1 cellular context compared by ENCODE assay signal in the genomic region with DNA sequence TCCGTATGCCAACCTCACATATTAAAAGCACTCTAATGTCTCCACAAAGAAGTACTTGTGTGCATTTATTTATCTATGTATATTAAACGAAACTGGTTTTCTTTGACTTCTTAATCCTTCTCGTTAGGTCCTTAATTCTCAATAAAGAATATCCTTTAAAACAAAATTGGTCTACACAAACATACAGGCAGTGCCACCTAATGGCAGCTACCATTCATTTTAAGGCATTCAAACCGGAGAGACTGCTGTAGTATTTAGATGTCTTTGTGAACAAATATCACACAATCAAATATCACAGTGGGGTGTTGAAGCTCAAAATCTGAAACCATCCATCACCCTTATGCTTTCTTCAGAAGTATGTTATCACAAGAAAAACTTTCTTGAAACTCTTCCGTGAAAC.
TF ChIP-seq lines count a peak whose summit lies in the region.

No MANE protein-coding gene starts in this region.

TF ChIP-seq in Ishikawa, 13 proteins besides CTCF, POLR2A, EP300 and RAD21 (continued from another document):
- TF ChIP-seq CREB1 (IDR thresholded peaks at IDR 0.05; ENCODE audit: low read depth) (no peak), YY1 (IDR thresholded peaks at IDR 0.05; ENCODE audit: low read depth) (no peak), TEAD4 (IDR thresholded peaks at IDR 0.05) (no peak), TAF1 (IDR thresholded peaks at IDR 0.05; ENCODE audit: low read depth) (no peak), CEBPB (IDR thresholded peaks at IDR 0.05) (no peak)
- TF ChIP-seq, protein P1, sequence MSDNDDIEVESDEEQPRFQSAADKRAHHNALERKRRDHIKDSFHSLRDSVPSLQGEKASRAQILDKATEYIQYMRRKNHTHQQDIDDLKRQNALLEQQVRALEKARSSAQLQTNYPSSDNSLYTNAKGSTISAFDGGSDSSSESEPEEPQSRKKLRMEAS (IDR thresholded peaks at IDR 0.05): no peak
